In genomic region chr6:144095134-144096002, GRCh38 we compare ENCODE assay signal across 8 cellular contexts. TPM values are rescaled to one million over a fixed set of nuclear protein-coding genes. Genes with fewer than 3 reads are reported as not detected.
A peak's percentile ranks its signal among the peaks of the same experiment; 100 is the strongest.
DNase-seq lines count a peak whose midpoint lies in the region; ATAC-seq and TF ChIP-seq lines count a peak whose summit lies in the region.

SF3B5 (minus strand) TSS chr6:144095573; CDS start chr6:144095497, 76 bp downstream.

- no peak within 1 kb of the TSS for H2BK120ac ChIP-seq in H9 (ENCODE audit: low read depth, low read length, poor library complexity, severe bottlenecking)

- no peak within 1 kb of the TSS for H3K56ac ChIP-seq in H9 (ENCODE audit: insufficient read length, low read depth, low read length)

- H4K91ac ChIP-seq in H9 (ENCODE audit: insufficient read length, low read depth, low read length), result no peak within 1 kb of the TSS

- peak within 1 kb of the TSS; percentile 94 for H3K9ac ChIP-seq in H9 (ENCODE audit: extremely low read depth, insufficient read length, low read length)

- H3K4me1 Mint-ChIP-seq in H9, result peaks cover 12 to 16% of the 10 kb centered on the region in 2 experiments
- H3K4me1 Mint-ChIP-seq in natural killer cell treated with Interleukin-12 subunit alpha and Interleukin-12 subunit beta and Interleukin-15 and Interleukin-18, amount 100 ng/mL, for 72 hours (ENCODE audit: low read depth in 2 of 2), result peaks cover 17 to 35% of the 10 kb centered on the region in 2 donors

- H3K4me3 Mint-ChIP-seq in H9, result peak within 1 kb of the TSS; percentile 95 to 96
- H3K4me3 Mint-ChIP-seq in natural killer cell treated with Interleukin-12 subunit alpha and Interleukin-12 subunit beta and Interleukin-15 and Interleukin-18, amount 100 ng/mL, for 72 hours, result peak within 1 kb of the TSS; percentile 97

- peaks cover 11% of the 10 kb centered on the region for H3K79me2 ChIP-seq in H9 (ENCODE audit: insufficient read depth, low read length)

- H3K4ac ChIP-seq in H9 (ENCODE audit: low read depth, low read length), result no peak within 1 kb of the TSS; the same call in 1 of the 2 replicates

- H2BK12ac ChIP-seq in H9 (ENCODE audit: insufficient read length, low read depth, low read length), result no peak within 1 kb of the TSS

- DNase-seq in ELR (ENCODE audit: low read depth), result peak; percentile 100
- peak; percentile 100 for DNase-seq in H9
- DNase-seq in MG63, result peak; percentile 99
- peak; percentile 96 for DNase-seq in SHP77 treated with DMSO at 0.1 percent for 48 hours (lab: John Stamatoyannopoulos, UW)
- DNase-seq in activated effector memory CD4-positive, alpha-beta T cell treated with anti-CD3 and anti-CD28 coated beads, Interleukin-2, amount 50 U/mL, for 16 hours, result peak; percentile 99
- peak; percentile 100 for DNase-seq in fibroblast of pulmonary artery (ENCODE audit: low read depth)
- peak; percentile 99 for DNase-seq in natural killer cell treated with Interleukin-12 subunit alpha and Interleukin-12 subunit beta and Interleukin-15 and Interleukin-18, amount 100 ng/mL, for 72 hours (ENCODE audit: low spot score)
- DNase-seq in stimulated activated naive CD8-positive, alpha-beta T cell treated with anti-CD3 and anti-CD28 coated beads, Interleukin-15, Interleukin-2, amounts not matched to agents 100 U/mL and 50 U/mL, for 24 hours, result peak; percentile 96

- H3K9me3 ChIP-seq in H9 (ENCODE audit: control insufficient read depth, low read depth, low read length) (no peaks in the 10 kb centered on the region), MG63 (no peaks in the 10 kb centered on the region; the same call in 1 of the 2 replicates)

- peak within 1 kb of the TSS; percentile 96 to 98 (median 97) for H3K27ac Mint-ChIP-seq in H9
- H3K27ac Mint-ChIP-seq in natural killer cell treated with Interleukin-12 subunit alpha and Interleukin-12 subunit beta and Interleukin-15 and Interleukin-18, amount 100 ng/mL, for 72 hours, result peak within 1 kb of the TSS; percentile 91 to 93

- WGBS in H9 (ENCODE audit: extremely low coverage, insufficient read length, low lambda C conversion rate), result no CpG with 5 or more reads among the region's 60 CpGs

- H3K36me3 Mint-ChIP-seq in H9 (ENCODE audit: insufficient read depth in 1 of 3, low read depth in 3 of 3), result peaks cover 0 to 5% (median 0%) of the 10 kb centered on the region in 3 experiments; a peak in 2 of 7 replicates
- H3K36me3 Mint-ChIP-seq in natural killer cell treated with Interleukin-12 subunit alpha and Interleukin-12 subunit beta and Interleukin-15 and Interleukin-18, amount 100 ng/mL, for 72 hours, result peaks cover 10% of the 10 kb centered on the region

- peak within 1 kb of the TSS; percentile 55 for H3K27ac ChIP-seq in H9 (ENCODE audit: insufficient read length, low read depth, low read length)

- no peak within 1 kb of the TSS for H4K8ac ChIP-seq in H9 (replicated peaks; ENCODE audit: insufficient read length, low read depth, low read length)

- H2AK5ac ChIP-seq in H9 (ENCODE audit: insufficient read length, low read length), result no peak within 1 kb of the TSS

- no peak within 1 kb of the TSS for H3T11ph ChIP-seq in H9 (ENCODE audit: low read length)

- H2BK5ac ChIP-seq in H9 (ENCODE audit: insufficient read length, low read length), result no peak within 1 kb of the TSS

- no peaks in the 10 kb centered on the region for H3K9me3 Mint-ChIP-seq in H9
- H3K9me3 Mint-ChIP-seq in natural killer cell treated with Interleukin-12 subunit alpha and Interleukin-12 subunit beta and Interleukin-15 and Interleukin-18, amount 100 ng/mL, for 72 hours, result no peaks in the 10 kb centered on the region

- TF ChIP-seq CTCF in H9 (conservative IDR thresholded peaks at IDR 0.05) (no peak), fibroblast of pulmonary artery (IDR thresholded peaks at IDR 0.05; ENCODE audit: low read length, missing control alignments) (no peak)

- H3K4me3 ChIP-seq in MG63, result peak within 1 kb of the TSS; percentile 89
- H3K4me3 ChIP-seq in fibroblast of pulmonary artery (replicated peaks; ENCODE audit: low read depth, low read length), result peak within 1 kb of the TSS; percentile 97

- peak; percentile 99 to 100 for ATAC-seq in natural killer cell treated with Interleukin-12 subunit alpha and Interleukin-12 subunit beta and Interleukin-15 and Interleukin-18, amount 100 ng/mL, for 72 hours
- peak; percentile 99 for ATAC-seq in stimulated activated naive CD8-positive, alpha-beta T cell treated with anti-CD3 and anti-CD28 coated beads, Interleukin-15, Interleukin-2, amounts not matched to agents 100 U/mL and 50 U/mL, for 24 hours

- H3K27me3 ChIP-seq in H9 (ENCODE audit: insufficient read depth, low read length) (no peaks in the 10 kb centered on the region), MG63 (no peaks in the 10 kb centered on the region)

- H3K4me2 ChIP-seq in H9 (ENCODE audit: insufficient read depth, insufficient read length, low read length), result peak within 1 kb of the TSS; percentile 66

- H4K20me1 ChIP-seq in H9 (ENCODE audit: control insufficient read depth, insufficient read depth, insufficient read length), result no peaks in the 10 kb centered on the region

- no peak within 1 kb of the TSS for H3K23ac ChIP-seq in H9 (ENCODE audit: insufficient read length, low read depth, low read length)

- 0 out of 2 replicates have a peak, but pooled peaks cover 3% of the 10 kb centered on the region for H3K4me1 ChIP-seq in H9 (ENCODE audit: insufficient read depth, low read length)

- H3K14ac ChIP-seq in H9 (ENCODE audit: insufficient read depth, low read length), result peak within 1 kb of the TSS; percentile 86

- H2BK20ac ChIP-seq in H9 (ENCODE audit: low read depth, low read length, poor library complexity, severe bottlenecking), result no peak within 1 kb of the TSS

- H2AFZ ChIP-seq in H9 (ENCODE audit: low read length), result no peak within 1 kb of the TSS

- peaks cover 15% of the 10 kb centered on the region for H3K23me2 ChIP-seq in H9 (ENCODE audit: insufficient read length, low read depth, low read length, poor library complexity, severe bottlenecking)

- H3K27me3 Mint-ChIP-seq in H9 (ENCODE audit: low read depth), result peaks cover 8% of the 10 kb centered on the region
- no peaks in the 10 kb centered on the region for H3K27me3 Mint-ChIP-seq in natural killer cell treated with Interleukin-12 subunit alpha and Interleukin-12 subunit beta and Interleukin-15 and Interleukin-18, amount 100 ng/mL, for 72 hours

- no peaks in the 10 kb centered on the region for H3K36me3 ChIP-seq in MG63

- H4K5ac ChIP-seq in H9 (ENCODE audit: insufficient read length, low read depth, low read length), result peak within 1 kb of the TSS; percentile 37

- peak within 1 kb of the TSS; percentile 88 for H3K18ac ChIP-seq in H9 (ENCODE audit: insufficient read length, low read depth, low read length)

- peaks cover 11% of the 10 kb centered on the region for H3K79me1 ChIP-seq in H9 (ENCODE audit: insufficient read depth, low read depth, low read length, poor library complexity, severe bottlenecking)

- H2BK15ac ChIP-seq in H9 (ENCODE audit: low read depth, low read length), result no peak within 1 kb of the TSS

RNA-seq across cellular contexts. Expression of gene SF3B5, which starts in this region (rescaled TPM):
- total RNA-seq in H9 (2021), result 145 and 149 TPM in 2 replicates
- total RNA-seq in MG63 (2014; rRNA removed; shearing (Covaris generic); ENCODE audit: low replicate concordance), result 65.0 and 97.1 TPM in 2 replicates
- 100 to 1,000 TPM; 181 to 201 TPM for total RNA-seq in natural killer cell treated with Interleukin-12 subunit alpha and Interleukin-12 subunit beta and Interleukin-15 and Interleukin-18, amount 100 ng/mL, for 72 hours

Comparison
In these comparisons a context has a peak if more than half of its experiments do, and no peak if none do; other contexts are left out.
1. Peak in every context shown above with its lines: DNase-seq, ATAC-seq, H3K4me3 ChIP-seq and H3K27ac ChIP-seq.